1 cellular context compared by ENCODE assay signal in genomic region chr2:111168528-111168929, GRCh38.
TF ChIP-seq lines count a peak whose summit lies in the region.

No MANE protein-coding gene starts in this region.

TF ChIP-seq in K562, 482 proteins besides CTCF, POLR2A, EP300 and RAD21 (continued from another document):
- TF ChIP-seq HOMEZ (CRISPR knock-in tag; IDR thresholded peaks at IDR 0.05), result no peak
- peak; percentile 93 for TF ChIP-seq JUND (IDR thresholded peaks at IDR 0.05; ENCODE audit: borderline replicate concordance, low read depth, low read length)
- TF ChIP-seq JUND (tag; IDR thresholded peaks at IDR 0.05; ENCODE audit: borderline replicate concordance, low read depth, low read length), result peak; percentile 83; the same call in 2 of the 3 replicates
- TF ChIP-seq TOE1 (IDR thresholded peaks at IDR 0.05; ENCODE audit: borderline replicate concordance), result no peak
- no peak for TF ChIP-seq TOE1 (CRISPR knock-in tag; IDR thresholded peaks at IDR 0.05; ENCODE audit: borderline replicate concordance, low read depth)
- TF ChIP-seq FOXJ2 (tag; IDR thresholded peaks at IDR 0.05), result 0 out of 2 replicates have a peak, but pooled peaks have one; percentile 34
- peak in 2 of 3 experiments; percentile 34 to 55 for TF ChIP-seq YY1 (IDR thresholded peaks at IDR 0.05; ENCODE audit: borderline replicate concordance in 1 of 3, control insufficient read depth in 1 of 3, extremely low read depth in 1 of 3, insufficient read depth in 3 of 3, insufficient read length in 1 of 3, insufficient replicate concordance in 2 of 3, low read depth in 1 of 3, low read length in 2 of 3)
- TF ChIP-seq POLR2H (tag; IDR thresholded peaks at IDR 0.05; ENCODE audit: low read depth), result peak; percentile 51; the same call in 1 of the 2 replicates
- peak; percentile 41 for TF ChIP-seq HDAC3 (IDR thresholded peaks at IDR 0.05; ENCODE audit: borderline replicate concordance, partially characterized antibody)
- TF ChIP-seq ZNF232 (CRISPR knock-in tag; IDR thresholded peaks at IDR 0.05), result no peak
- peak; percentile 48 for TF ChIP-seq NEUROD1 (IDR thresholded peaks at IDR 0.05; ENCODE audit: borderline replicate concordance, low read depth, low read length, partially characterized antibody)
- peak; percentile 47 to 55; a peak in 1 of 4 replicates for TF ChIP-seq FOXK2 (conservative IDR thresholded peaks at IDR 0.05 in 1 of 2, IDR thresholded peaks at IDR 0.05 in 1 of 2; ENCODE audit: low read depth in 2 of 2)
- peak; percentile 80 for TF ChIP-seq SMARCC2 (IDR thresholded peaks at IDR 0.05; ENCODE audit: low read depth)
- TF ChIP-seq ZKSCAN1 (IDR thresholded peaks at IDR 0.05; ENCODE audit: low read depth, low read length), result no peak
- 0 out of 2 replicates have a peak, but pooled peaks have one; percentile 6 for TF ChIP-seq RAD51 (IDR thresholded peaks at IDR 0.05; ENCODE audit: borderline replicate concordance, low read depth)
- no peak for TF ChIP-seq ESRRB (CRISPR knock-in tag; IDR thresholded peaks at IDR 0.05; ENCODE audit: borderline replicate concordance)
- no peak for TF ChIP-seq ZBTB8A (IDR thresholded peaks at IDR 0.05; ENCODE audit: partially characterized antibody)
- no peak for TF ChIP-seq MTF1 (CRISPR knock-in tag; IDR thresholded peaks at IDR 0.05; ENCODE audit: borderline replicate concordance)
- TF ChIP-seq ZNF133 (CRISPR knock-in tag; IDR thresholded peaks at IDR 0.05), result no peak
- TF ChIP-seq, protein P1, sequence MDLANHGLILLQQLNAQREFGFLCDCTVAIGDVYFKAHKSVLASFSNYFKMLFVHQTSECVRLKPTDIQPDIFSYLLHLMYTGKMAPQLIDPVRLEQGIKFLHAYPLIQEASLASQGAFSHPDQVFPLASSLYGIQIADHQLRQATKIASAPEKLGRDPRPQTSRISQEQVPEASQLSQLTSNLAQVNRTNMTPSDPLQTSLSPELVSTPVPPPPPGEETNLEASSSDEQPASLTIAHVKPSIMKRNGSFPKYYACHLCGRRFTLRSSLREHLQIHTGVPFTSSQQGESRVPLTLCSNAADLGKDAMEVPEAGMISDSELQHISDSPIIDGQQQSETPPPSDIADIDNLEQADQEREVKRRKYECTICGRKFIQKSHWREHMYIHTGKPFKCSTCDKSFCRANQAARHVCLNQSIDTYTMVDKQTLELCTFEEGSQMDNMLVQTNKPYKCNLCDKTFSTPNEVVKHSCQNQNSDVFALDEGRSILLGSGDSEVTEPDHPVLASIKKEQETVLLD (IDR thresholded peaks at IDR 0.05), result peak; percentile 40; the same call in 1 of the 2 replicates
- TF ChIP-seq ARID1B (IDR thresholded peaks at IDR 0.05), result peak; percentile 86
- TF ChIP-seq CHD2 (IDR thresholded peaks at IDR 0.05; ENCODE audit: low read depth, low read length), result peak; percentile 50; the same call in 1 of the 2 replicates
- TF ChIP-seq NR2C1 (IDR thresholded peaks at IDR 0.05), result no peak
- TF ChIP-seq NR2C1 (tag; IDR thresholded peaks at IDR 0.05), result 0 out of 2 replicates have a peak, but pooled peaks have one; percentile 15
- TF ChIP-seq U2AF2 (optimal IDR thresholded peaks at IDR 0.05; ENCODE audit: low read depth, low read length), result no peak
- TF ChIP-seq HDAC1 (IDR thresholded peaks at IDR 0.05), result peak in 1 of 2 experiments; percentile 75; a peak in 2 of 4 replicates
- TF ChIP-seq ZNF644 (tag; IDR thresholded peaks at IDR 0.05; ENCODE audit: low read depth), result no peak
- peak; percentile 66 for TF ChIP-seq POLR2AphosphoS5 (IDR thresholded peaks at IDR 0.05; ENCODE audit: control insufficient read depth, insufficient read depth, low read depth, low read length)
- no peak for TF ChIP-seq ZNF175 (CRISPR knock-in tag; IDR thresholded peaks at IDR 0.05; ENCODE audit: low read depth)
- TF ChIP-seq EHMT2 (IDR thresholded peaks at IDR 0.05), result no peak
- no peak for TF ChIP-seq ASH1L (IDR thresholded peaks at IDR 0.05; ENCODE audit: borderline replicate concordance, low read depth, partially characterized antibody)
- no peak for TF ChIP-seq CBFB (CRISPR knock-in tag; IDR thresholded peaks at IDR 0.05)
- TF ChIP-seq, protein P2, sequence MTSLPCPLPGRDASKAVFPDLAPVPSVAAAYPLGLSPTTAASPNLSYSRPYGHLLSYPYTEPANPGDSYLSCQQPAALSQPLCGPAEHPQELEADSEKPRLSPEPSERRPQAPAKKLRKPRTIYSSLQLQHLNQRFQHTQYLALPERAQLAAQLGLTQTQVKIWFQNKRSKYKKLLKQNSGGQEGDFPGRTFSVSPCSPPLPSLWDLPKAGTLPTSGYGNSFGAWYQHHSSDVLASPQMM (CRISPR knock-in tag; IDR thresholded peaks at IDR 0.05), result no peak
